Comparison of ENCODE assay signal across 8 cellular contexts in genomic region chr11:37946155-37946766, GRCh38.
DNase-seq lines count a peak whose midpoint lies in the region; ATAC-seq, FAIRE-seq and TF ChIP-seq lines count a peak whose summit lies in the region.

No MANE protein-coding gene starts in this region.

- peak; percentile 56 for ATAC-seq in HG03439 (IDR thresholded peaks at IDR 0.05; ENCODE audit: unreplicated experiment)

- TF ChIP-seq CTCF in GM13977 (IDR thresholded peaks at IDR 0.05; ENCODE audit: extremely low read depth, insufficient read depth, missing control alignments), result peak; percentile 64
- peak; percentile 78 for TF ChIP-seq CTCF in fibroblast of pulmonary artery (IDR thresholded peaks at IDR 0.05; ENCODE audit: low read length, missing control alignments)

- FAIRE-seq in RCC 7860 (lab: Jason Lieb, UNC), result no peak

- in situ Hi-C loops in ACHN (cut with HindIII; ENCODE audit: low pct_ligation_motif_present, low pct_unique_long_range_greater_than_20kb, low sequenced_read_pairs), result no loop called here
- in situ Hi-C loops in GM13977 (cut with MboI; ENCODE audit: low pct_unique_long_range_greater_than_20kb, low sequenced_read_pairs, unreplicated experiment), result no loop called here

- H3K4me3 ChIP-seq in fibroblast of pulmonary artery (replicated peaks; ENCODE audit: low read depth, low read length), result no peak overlapping the region
- no peak overlapping the region for H3K4me3 ChIP-seq in skeletal muscle cell (ENCODE audit: low read depth, low read length)

- DNase-seq in ACHN (peak; percentile 47), GM13977 (ENCODE audit: low spot score) (peak; percentile 6), RCC 7860 (ENCODE audit: low spot score) (peak; percentile 20), fibroblast of pulmonary artery (ENCODE audit: low read depth) (peak; percentile 76), skeletal muscle cell (ENCODE audit: low read depth) (peak; percentile 1), germinal center (ENCODE audit: low spot score) (no peak), posterior cingulate gyrus (no peak)

- intact Hi-C loops in posterior cingulate gyrus (cut with DNase I), result no loop called here

Comparison
In these comparisons a context has a peak if more than half of its experiments do, and no peak if none do; other contexts are left out.
1. DNase-seq: peak in ACHN (single experiment), GM13977 (single experiment), RCC 7860 (single experiment), fibroblast of pulmonary artery (single experiment) and skeletal muscle cell (single experiment); none in germinal center (single experiment) and posterior cingulate gyrus (0 of 10).